In genomic region chr12:108560752-108561719, GRCh38 we compare ENCODE assay signal across 8 cellular contexts. TPM values are rescaled to one million over a fixed set of nuclear protein-coding genes. Genes with fewer than 3 reads are reported as not detected.
DNase-seq lines count a peak whose midpoint lies in the region; ATAC-seq and TF ChIP-seq lines count a peak whose summit lies in the region.

A gene with protein sequence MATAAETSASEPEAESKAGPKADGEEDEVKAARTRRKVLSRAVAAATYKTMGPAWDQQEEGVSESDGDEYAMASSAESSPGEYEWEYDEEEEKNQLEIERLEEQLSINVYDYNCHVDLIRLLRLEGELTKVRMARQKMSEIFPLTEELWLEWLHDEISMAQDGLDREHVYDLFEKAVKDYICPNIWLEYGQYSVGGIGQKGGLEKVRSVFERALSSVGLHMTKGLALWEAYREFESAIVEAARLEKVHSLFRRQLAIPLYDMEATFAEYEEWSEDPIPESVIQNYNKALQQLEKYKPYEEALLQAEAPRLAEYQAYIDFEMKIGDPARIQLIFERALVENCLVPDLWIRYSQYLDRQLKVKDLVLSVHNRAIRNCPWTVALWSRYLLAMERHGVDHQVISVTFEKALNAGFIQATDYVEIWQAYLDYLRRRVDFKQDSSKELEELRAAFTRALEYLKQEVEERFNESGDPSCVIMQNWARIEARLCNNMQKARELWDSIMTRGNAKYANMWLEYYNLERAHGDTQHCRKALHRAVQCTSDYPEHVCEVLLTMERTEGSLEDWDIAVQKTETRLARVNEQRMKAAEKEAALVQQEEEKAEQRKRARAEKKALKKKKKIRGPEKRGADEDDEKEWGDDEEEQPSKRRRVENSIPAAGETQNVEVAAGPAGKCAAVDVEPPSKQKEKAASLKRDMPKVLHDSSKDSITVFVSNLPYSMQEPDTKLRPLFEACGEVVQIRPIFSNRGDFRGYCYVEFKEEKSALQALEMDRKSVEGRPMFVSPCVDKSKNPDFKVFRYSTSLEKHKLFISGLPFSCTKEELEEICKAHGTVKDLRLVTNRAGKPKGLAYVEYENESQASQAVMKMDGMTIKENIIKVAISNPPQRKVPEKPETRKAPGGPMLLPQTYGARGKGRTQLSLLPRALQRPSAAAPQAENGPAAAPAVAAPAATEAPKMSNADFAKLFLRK (minus strand): TSS chr12:108561173. CDS start chr12:108561154, 19 bp downstream.

- no peaks in the 10 kb centered on the region for H3K9me3 ChIP-seq in fibroblast of lung (ENCODE audit: control insufficient read depth, insufficient read depth, low read depth, low read length)

- ATAC-seq in GM21786 (IDR thresholded peaks at IDR 0.05; ENCODE audit: unreplicated experiment) = peak; percentile 36
- ATAC-seq in naive B cell (ENCODE audit: low read depth in 2 of 2) = peak; percentile 50 to 51
- peak; percentile 61 for ATAC-seq in stimulated activated effector memory CD8-positive, alpha-beta T cell treated with anti-CD3 and anti-CD28 coated beads, Interleukin-12 subunit alpha, Interleukin-12 subunit beta, amount 100 ng/mL, for 72 hours

- no peaks in the 10 kb centered on the region for H4K20me1 ChIP-seq in fibroblast of lung (ENCODE audit: control insufficient read depth, extremely low read depth, insufficient read depth, low read length)

- H3K4me2 ChIP-seq in fibroblast of lung (ENCODE audit: extremely low read depth, insufficient read depth, low read length) = peak within 1 kb of the TSS; percentile 99

- H3K36me3 Mint-ChIP-seq in naive B cell = peaks cover 7 to 8% of the 10 kb centered on the region in 2 donors
- peaks cover 82% of the 10 kb centered on the region for H3K36me3 Mint-ChIP-seq in stimulated activated effector memory CD8-positive, alpha-beta T cell treated with anti-CD3 and anti-CD28 coated beads, Interleukin-12 subunit alpha, Interleukin-12 subunit beta, amount 100 ng/mL, for 72 hours

- H3K4me1 ChIP-seq in fibroblast of lung (ENCODE audit: control insufficient read depth, extremely low read depth, insufficient read depth, low read length) = peaks cover 15% of the 10 kb centered on the region

- peak within 1 kb of the TSS; percentile 90 for H3K9ac ChIP-seq in fibroblast of lung (ENCODE audit: insufficient read depth, low read length)

- no peaks in the 10 kb centered on the region for H3K9me3 Mint-ChIP-seq in naive B cell
- no peaks in the 10 kb centered on the region for H3K9me3 Mint-ChIP-seq in stimulated activated effector memory CD8-positive, alpha-beta T cell treated with anti-CD3 and anti-CD28 coated beads, Interleukin-12 subunit alpha, Interleukin-12 subunit beta, amount 100 ng/mL, for 72 hours

- H2AFZ ChIP-seq in fibroblast of lung (ENCODE audit: low read length) = peak within 1 kb of the TSS; percentile 90

- peaks cover 11% of the 10 kb centered on the region for H3K36me3 ChIP-seq in fibroblast of lung (ENCODE audit: control insufficient read depth, insufficient read depth, low read length)

- peak; percentile 96 for DNase-seq in DMS79 treated with DMSO at 0.1 percent for 48 hours (lab: John Stamatoyannopoulos, UW)
- peak; percentile 96 to 97 for DNase-seq in Kasumi-1 (lab: John Stamatoyannopoulos, UW)
- DNase-seq in RPMI8226 = peak; percentile 89
- peak; percentile 55 to 67 for DNase-seq in activated T-helper 1 cell treated with anti-CD3 and anti-CD28 coated beads, Interleukin-2, amount 50 U/mL, for 16 hours (ENCODE audit: low read depth in 1 of 2, low spot score in 1 of 2)
- peak; percentile 88 to 91 for DNase-seq in fibroblast of lung (ENCODE audit: low read depth in 2 of 2)
- peak; percentile 84 for DNase-seq in naive B cell
- peak; percentile 71 to 90 for DNase-seq in stimulated activated effector memory CD8-positive, alpha-beta T cell treated with anti-CD3 and anti-CD28 coated beads, Interleukin-12 subunit alpha, Interleukin-12 subunit beta, amount 100 ng/mL, for 72 hours (ENCODE audit: low spot score in 2 of 2)

- peaks cover 63% of the 10 kb centered on the region for H3K79me2 ChIP-seq in fibroblast of lung (ENCODE audit: control insufficient read depth, insufficient read depth, low read length)

- peak within 1 kb of the TSS; percentile 98 to 100 (median 100) for H3K27ac Mint-ChIP-seq in naive B cell
- H3K27ac Mint-ChIP-seq in stimulated activated effector memory CD8-positive, alpha-beta T cell treated with anti-CD3 and anti-CD28 coated beads, Interleukin-12 subunit alpha, Interleukin-12 subunit beta, amount 100 ng/mL, for 72 hours = peak within 1 kb of the TSS; percentile 99

- H3K4me3 ChIP-seq in fibroblast of lung (replicated peaks in 1 of 4; ENCODE audit: control extremely low read depth in 1 of 4, insufficient read depth in 1 of 4, low read depth in 3 of 4, low read length in 4 of 4) = peak within 1 kb of the TSS; percentile 53 to 91 (median 83)

- H3K27ac ChIP-seq in fibroblast of lung (ENCODE audit: insufficient read depth, low read length) = peak within 1 kb of the TSS; percentile 97

- TF ChIP-seq CTCF in fibroblast of lung (conservative IDR thresholded peaks at IDR 0.05 in 1 of 2, IDR thresholded peaks at IDR 0.05 in 1 of 2; ENCODE audit: low read depth in 1 of 2, low read length in 2 of 2) = no peak

- H3K4me3 Mint-ChIP-seq in naive B cell = peak within 1 kb of the TSS; percentile 97 to 100 (median 100)
- peak within 1 kb of the TSS; percentile 92 for H3K4me3 Mint-ChIP-seq in stimulated activated effector memory CD8-positive, alpha-beta T cell treated with anti-CD3 and anti-CD28 coated beads, Interleukin-12 subunit alpha, Interleukin-12 subunit beta, amount 100 ng/mL, for 72 hours

- no peaks in the 10 kb centered on the region for H3K27me3 ChIP-seq in fibroblast of lung (ENCODE audit: control insufficient read depth, insufficient read depth, low read length)

- H3K27me3 Mint-ChIP-seq in naive B cell = no peaks in the 10 kb centered on the region

- peaks cover 32 to 68% (median 44%) of the 10 kb centered on the region in 3 donors for H3K4me1 Mint-ChIP-seq in naive B cell
- H3K4me1 Mint-ChIP-seq in stimulated activated effector memory CD8-positive, alpha-beta T cell treated with anti-CD3 and anti-CD28 coated beads, Interleukin-12 subunit alpha, Interleukin-12 subunit beta, amount 100 ng/mL, for 72 hours = peaks cover 42% of the 10 kb centered on the region

RNA-seq across cellular contexts. Expression of the gene that starts here (rescaled TPM):
- 62.1 and 157 TPM in 2 replicates for total RNA-seq in fibroblast of lung
- polyA plus RNA-seq in fibroblast of lung (15.5 and 23.4 TPM in 2 replicates), naive B cell (ENCODE audit: low read depth in 6 of 6) (10 to 100 TPM; 24.7 to 57.9 (median 36.4) TPM)
- polyA plus RNA-seq in fibroblast of lung (2012) = 26.5 and 32.5 TPM in 2 replicates
- 11.4 and 30.3 TPM in 2 replicates for polyA minus RNA-seq in fibroblast of lung (ENCODE audit: low replicate concordance)

Comparison
In these comparisons a context has a peak if more than half of its experiments do, and no peak if none do; other contexts are left out.
1. Peak in every context shown above with its lines: DNase-seq, ATAC-seq, H3K4me3 ChIP-seq and H3K27ac ChIP-seq.